27 cellular contexts compared by ENCODE assay signal in genomic region chr1:156560585-156561163, GRCh38. TPM values are rescaled to one million over a fixed set of nuclear protein-coding genes. Genes with fewer than 3 reads are reported as not detected.
DNase-seq lines count a peak whose midpoint lies in the region; ATAC-seq and TF ChIP-seq lines count a peak whose summit lies in the region.
"Had no signal": no experiment of that assay in that cellular context is flagged by ENCODE, and none has a peak within 500 bp of the region (broad histone marks: within the 10 kb centered on the region; RNA-seq: fewer than 3 reads in every experiment).

No MANE protein-coding gene starts in this region.

- H3K4me1 Mint-ChIP-seq in endodermal cell = peaks cover 11% of the 10 kb centered on the region
- H3K4me1 Mint-ChIP-seq: CD4-positive, alpha-beta memory T cell had no signal

- peaks cover 28% of the 10 kb centered on the region for H3K36me3 Mint-ChIP-seq in endodermal cell (ENCODE audit: low read depth)
- H3K36me3 Mint-ChIP-seq: CD4-positive, alpha-beta memory T cell; IgD-negative memory B cell had no signal

- H3K4me3 Mint-ChIP-seq in endodermal cell = no peak overlapping the region
- H3K4me3 Mint-ChIP-seq: B cell, IgD-negative memory B cell had no signal

- H3K36me3 ChIP-seq in right atrium auricular region (no peaks in the 10 kb centered on the region), endodermal cell (ENCODE audit: control insufficient read depth, insufficient read depth, low read length) (peaks cover 57% of the 10 kb centered on the region), upper lobe of right lung (no peaks in the 10 kb centered on the region)

- intact Hi-C loops in Right ventricle myocardium inferior (cut with DNase I) = no loop called here
- intact Hi-C loops in right cardiac atrium (cut with DNase I) = no loop called here
- intact Hi-C loops in upper lobe of right lung (cut with DNase I) = no loop called here

- no peaks in the 10 kb centered on the region for H3K9me3 ChIP-seq in right atrium auricular region
- no peaks in the 10 kb centered on the region for H3K9me3 ChIP-seq in endodermal cell (ENCODE audit: control insufficient read depth, low read length)
- H3K9me3 ChIP-seq in right cardiac atrium (ENCODE audit: control insufficient read depth, low read length) = no peaks in the 10 kb centered on the region
- no peaks in the 10 kb centered on the region for H3K9me3 ChIP-seq in upper lobe of right lung
- H3K9me3 ChIP-seq: Caco-2 had no signal

- ATAC-seq in Right ventricle myocardium inferior (peak; percentile 92), right cardiac atrium (peak; percentile 43 to 56), upper lobe of right lung (peak; percentile 50), HG03439 (IDR thresholded peaks at IDR 0.05; ENCODE audit: unreplicated experiment) (no peak)
- ATAC-seq: GM12878 had no signal

- H3K4me1 ChIP-seq in right atrium auricular region (no peaks in the 10 kb centered on the region), endodermal cell (ENCODE audit: control insufficient read depth, insufficient read depth, low read length) (peaks cover 10% of the 10 kb centered on the region), right cardiac atrium (ENCODE audit: control insufficient read depth, insufficient read depth, low read length) (no peaks in the 10 kb centered on the region), upper lobe of right lung (no peaks in the 10 kb centered on the region)

- H3K27me3 ChIP-seq in right atrium auricular region (no peaks in the 10 kb centered on the region), endodermal cell (ENCODE audit: control insufficient read depth, insufficient read depth, low read length, poor library complexity, severe bottlenecking) (no peaks in the 10 kb centered on the region), right cardiac atrium (ENCODE audit: control insufficient read depth, insufficient read depth) (no peaks in the 10 kb centered on the region), upper lobe of right lung (no peaks in the 10 kb centered on the region)

- no peaks in the 10 kb centered on the region for H3K9me3 Mint-ChIP-seq in endodermal cell
- H3K9me3 Mint-ChIP-seq: CD4-positive, alpha-beta memory T cell; IgD-negative memory B cell had no signal

- H3K27me3 Mint-ChIP-seq in endodermal cell (ENCODE audit: insufficient read depth) = no peaks in the 10 kb centered on the region
- H3K27me3 Mint-ChIP-seq: B cell; CD4-positive, alpha-beta memory T cell; IgD-negative memory B cell had no signal

- no peak for TF ChIP-seq CTCF in right atrium auricular region (IDR thresholded peaks at IDR 0.05)
- no peak for TF ChIP-seq CTCF in endodermal cell (conservative IDR thresholded peaks at IDR 0.05)
- no peak for TF ChIP-seq CTCF in upper lobe of right lung (IDR thresholded peaks at IDR 0.05)

- H3K27ac ChIP-seq in right atrium auricular region = no peak overlapping the region
- no peak overlapping the region for H3K27ac ChIP-seq in endodermal cell (ENCODE audit: low read depth, low read length)
- H3K27ac ChIP-seq in right cardiac atrium (ENCODE audit: low read length) = no peak overlapping the region
- H3K27ac ChIP-seq in upper lobe of right lung = no peak overlapping the region
- H3K27ac ChIP-seq: GM23248, SK-N-MC had no signal

- DNase-seq in Right ventricle myocardium inferior (ENCODE audit: missing footprints) (no peak), right atrium auricular region (ENCODE audit: low spot score) (no peak), endodermal cell (no peak), right cardiac atrium (no peak), upper lobe of right lung (no peak), SIG-M5 treated with dmso at 0.1 percent for 504 hours (lab: John Stamatoyannopoulos, UW; ENCODE audit: unreplicated experiment) (no peak)
- no peak for DNase-seq in stimulated activated CD4-positive, alpha-beta T cell treated with anti-CD3 and anti-CD28 coated beads, Interleukin-2, amount 100 ng/mL, for 24 hours
- DNase-seq: Caco-2; CD4-positive, alpha-beta memory T cell; DMS 273 treated with DMSO at 0.1 percent for 48 hours; DMS79 treated with DMSO at 0.1 percent for 48 hours; GM23248; HCEC 1CT; Karpas-422; MV-4-11; NCI-H1105 treated with DMSO at 0.1 percent for 48 hours; NCI-H2029 treated with DMSO at 0.1 percent for 48 hours; NCI-H345; NCI-H524; NCI-H774; OCI-M1 had no signal

- no peak overlapping the region for H3K27ac Mint-ChIP-seq in endodermal cell
- H3K27ac Mint-ChIP-seq: B cell, IgD-negative memory B cell had no signal

- H3K4me3 ChIP-seq in right atrium auricular region (no peak overlapping the region), endodermal cell (ENCODE audit: low read length) (no peak overlapping the region), right cardiac atrium (ENCODE audit: low read length) (no peak overlapping the region), upper lobe of right lung (no peak overlapping the region)
- H3K4me3 ChIP-seq: GM12878, GM23248, SK-N-MC had no signal

- 63 to 73% methylated on average over 3 to 5 of the region's 5 CpGs for WGBS in endodermal cell (ENCODE audit: insufficient coverage in 1 of 2, insufficient read length in 1 of 2), 2 experiments
- 56% methylated on average over 5 of the region's 5 CpGs for WGBS in right cardiac atrium

- peak overlapping the region; percentile 30 for H3K9ac ChIP-seq in endodermal cell (ENCODE audit: extremely low read depth, low read length, poor library complexity, severe bottlenecking)
- H3K9ac ChIP-seq: GM23248 had no signal

RNA-seq across cellular contexts. Expression of gene IQGAP3, which starts 11.7 kb away (rescaled TPM):
- total RNA-seq in Right ventricle myocardium inferior (1.2 TPM), right atrium auricular region (1 to 10 TPM in 1 of 2 donors, not detected in 1; 1.0 TPM), endodermal cell (10 to 100 TPM; 28.6 to 36.9 TPM), right cardiac atrium (under 1 TPM; 0.06 to 0.86 (median 0.55) TPM), upper lobe of right lung (1.3 TPM)
- polyA plus RNA-seq in endodermal cell (2013, experiment 1 of 2) = 28.9 TPM
- polyA plus RNA-seq in endodermal cell (2013, experiment 2 of 2) = 28.9 TPM
- polyA plus RNA-seq in right cardiac atrium = 0.09 TPM
- total RNA-seq: CD4-positive, alpha-beta memory T cell had no signal
- polyA plus RNA-seq: CD4-positive, alpha-beta memory T cell; IgD-negative memory B cell had no signal

RNA-seq across cellular contexts. Expression of gene TTC24, which starts 18.8 kb away (rescaled TPM):
- total RNA-seq in Right ventricle myocardium inferior = not detected
- not detected for total RNA-seq in right atrium auricular region
- not detected for total RNA-seq in endodermal cell
- polyA plus RNA-seq in endodermal cell (2013, experiment 1 of 2) = not detected
- polyA plus RNA-seq in endodermal cell (2013, experiment 2 of 2) = not detected
- not detected for total RNA-seq in right cardiac atrium
- polyA plus RNA-seq in right cardiac atrium = not detected
- not detected for total RNA-seq in upper lobe of right lung
- total RNA-seq: Caco-2, GM23248, M059J had no signal
- polyA plus RNA-seq: GM23248 had no signal

RNA-seq across cellular contexts. Expression of gene NAXE, which starts 30.9 kb away (rescaled TPM):
- total RNA-seq in Right ventricle myocardium inferior (116 TPM), right atrium auricular region (10 to 100 TPM; 85.3 to 96.3 TPM), endodermal cell (100 to 1,000 TPM in 1 of 2 donors, 10 to 100 TPM in 1; 96.0 to 129 TPM), right cardiac atrium (100 to 1,000 TPM in 1 of 4 donors, 10 to 100 TPM in 3; 95.0 to 111 (median 98.9) TPM), upper lobe of right lung (69.2 TPM)
- polyA plus RNA-seq in endodermal cell (2013, experiment 1 of 2) = 72.2 TPM
- polyA plus RNA-seq in endodermal cell (2013, experiment 2 of 2) = 60.4 TPM
- polyA plus RNA-seq in right cardiac atrium = 131 TPM

RNA-seq across cellular contexts. Expression of gene GPATCH4, which starts 40.6 kb away (rescaled TPM):
- total RNA-seq in Right ventricle myocardium inferior = 14.6 TPM
- 10 to 100 TPM; 12.7 to 14.3 TPM for total RNA-seq in right atrium auricular region
- total RNA-seq in endodermal cell = 10 to 100 TPM; 23.0 to 34.4 TPM
- polyA plus RNA-seq in endodermal cell (2013, experiment 1 of 2) = 19.7 TPM
- polyA plus RNA-seq in endodermal cell (2013, experiment 2 of 2) = 17.4 TPM
- total RNA-seq in right cardiac atrium = 10 to 100 TPM; 13.4 to 21.6 (median 14.5) TPM
- polyA plus RNA-seq in right cardiac atrium = 14.7 TPM
- total RNA-seq in upper lobe of right lung = 22.4 TPM

RNA-seq across cellular contexts. Expression of gene HAPLN2, which starts 58.5 kb away (rescaled TPM):
- total RNA-seq in Right ventricle myocardium inferior (1.4 TPM), right atrium auricular region (1 to 10 TPM; 1.2 to 1.8 TPM), endodermal cell (1 to 10 TPM in 1 of 2 donors, under 1 TPM in 1; 0.42 to 2.8 TPM), right cardiac atrium (1 to 10 TPM in 2 of 4 donors, under 1 TPM in 2; 0.53 to 1.2 (median 1.1) TPM), upper lobe of right lung (0.78 TPM)
- 0.82 TPM for polyA plus RNA-seq in endodermal cell (2013, experiment 1 of 2)
- 0.54 TPM for polyA plus RNA-seq in endodermal cell (2013, experiment 2 of 2)
- polyA plus RNA-seq in right cardiac atrium = 2.0 TPM
- total RNA-seq: B cell; Caco-2; CD4-positive, alpha-beta memory T cell; GM12878; GM23248; M059J had no signal
- polyA plus RNA-seq: CD4-positive, alpha-beta memory T cell; GM23248; IgD-negative memory B cell had no signal

Comparison
In these comparisons a context has a peak if more than half of its experiments do, and no peak if none do; other contexts are left out.
1. RNA of gene IQGAP3, which starts 11.7 kb away (total RNA-seq): 28.6 to 36.9 TPM in endodermal cell; 1.3 TPM in upper lobe of right lung (single experiment), 1.2 TPM in Right ventricle myocardium inferior (single experiment), 1.0 TPM in right atrium auricular region and 0.06 to 0.86 TPM in right cardiac atrium; every median in the first group is over 10 times any median in the second.